ENCODE assay signal across 1 cellular context in genomic region chr11:62959077-62959980, GRCh38.
TF ChIP-seq lines count a peak whose summit lies in the region.

No MANE protein-coding gene starts in this region.

TF ChIP-seq in GM12891, 5 proteins besides CTCF, POLR2A, EP300 and RAD21:
- TF ChIP-seq POLR2AphosphoS5 (IDR thresholded peaks at IDR 0.05; ENCODE audit: low read depth, low read length): no peak
- TF ChIP-seq PAX5 (IDR thresholded peaks at IDR 0.05; ENCODE audit: insufficient read depth, low read length, severe bottlenecking): no peak
- TF ChIP-seq SPI1 (IDR thresholded peaks at IDR 0.05; ENCODE audit: low read depth, low read length): no peak
TF ChIP-seq in GM12891: peak in this region for 0.
